In genomic region chr2:217366996-217367395, GRCh38 we compare ENCODE assay signal across 24 cellular contexts.
DNase-seq lines count a peak whose midpoint lies in the region; ATAC-seq, FAIRE-seq and TF ChIP-seq lines count a peak whose summit lies in the region.
"Had no signal": no experiment of that assay in that cellular context is flagged by ENCODE, and none has a peak within 500 bp of the region (broad histone marks: within the 10 kb centered on the region; RNA-seq: fewer than 3 reads in every experiment).

No MANE protein-coding gene starts in this region.

- H3K4me1 ChIP-seq in upper lobe of right lung (no peaks in the 10 kb centered on the region), gastrocnemius medialis (peaks cover 7 to 8% of the 10 kb centered on the region in 2 donors)

- no peaks in the 10 kb centered on the region for H3K9me3 ChIP-seq in upper lobe of right lung
- H3K9me3 ChIP-seq in gastrocnemius medialis = no peaks in the 10 kb centered on the region
- H3K9me3 ChIP-seq: adrenal gland, heart right ventricle, testis had no signal

- intact Hi-C loops in upper lobe of right lung (cut with DNase I) (no loop called here), gastrocnemius medialis (cut with DNase I; ENCODE audit: low total_unique reads) (no loop called here)

- in situ Hi-C loops in gastrocnemius medialis (cut with MboI; ENCODE audit: low sequenced_read_pairs in 4 of 4) = no loop called here

- H3K9me3 Mint-ChIP-seq in HFFc6 = no peaks in the 10 kb centered on the region
- H3K9me3 Mint-ChIP-seq: activated T-cell treated with anti-CD3 and anti-CD28 coated beads, Interleukin-2, amount 50 U/mL, for 4 hours; nephron had no signal

- no peak overlapping the region for H3K27ac Mint-ChIP-seq in HFFc6
- H3K27ac Mint-ChIP-seq: CD4-positive, alpha-beta memory T cell; nephron; stimulated activated memory B cell treated with anti-CD40 and anti-IgM and Interleukin-4, amounts not matched to agents 10 μg/mL and 1 μg/mL and 100 μg/mL, for 72 hours had no signal

- no peak for FAIRE-seq in RCC 7860 (lab: Jason Lieb, UNC)
- FAIRE-seq: endometrium had no signal

- no peaks in the 10 kb centered on the region for H3K27me3 ChIP-seq in upper lobe of right lung
- H3K27me3 ChIP-seq in gastrocnemius medialis = no peaks in the 10 kb centered on the region
- H3K27me3 ChIP-seq: adrenal gland, heart right ventricle, testis had no signal

- H3K36me3 Mint-ChIP-seq in HFFc6 (ENCODE audit: low read depth) = peaks cover 15% of the 10 kb centered on the region
- H3K36me3 Mint-ChIP-seq: CD4-positive, alpha-beta memory T cell; stimulated activated memory B cell treated with anti-CD40 and anti-IgM and Interleukin-4, amounts not matched to agents 10 μg/mL and 1 μg/mL and 100 μg/mL, for 72 hours had no signal

- TF ChIP-seq CTCF in HFFc6 (IDR thresholded peaks at IDR 0.05) (no peak), epithelial cell of esophagus (IDR thresholded peaks at IDR 0.05; ENCODE audit: insufficient read depth, low read depth, low read length, missing control alignments) (no peak), upper lobe of right lung (IDR thresholded peaks at IDR 0.05) (no peak), gastrocnemius medialis (IDR thresholded peaks at IDR 0.05 in 4 of 5, conservative IDR thresholded peaks at IDR 0.05 in 1 of 5) (no peak)

- H3K36me3 ChIP-seq in upper lobe of right lung (no peaks in the 10 kb centered on the region), gastrocnemius medialis (no peaks in the 10 kb centered on the region)
- H3K36me3 ChIP-seq: adrenal gland, cardiac muscle cell, heart right ventricle had no signal

- DNase-seq in HFFc6 (peak; percentile 32), RCC 7860 (ENCODE audit: low spot score) (peak; percentile 26), epithelial cell of esophagus (ENCODE audit: low read depth) (peak; percentile 73), renal cortical epithelial cell (ENCODE audit: low read depth) (peak; percentile 21), NCI-H2081 (lab: John Stamatoyannopoulos, UW) (no peak), upper lobe of right lung (no peak), gastrocnemius medialis (no peak)
- no peak for DNase-seq in stimulated activated naive CD8-positive, alpha-beta T cell treated with anti-CD3 and anti-CD28 coated beads, Interleukin-15, Interleukin-2, amounts not matched to agents 100 U/mL and 50 U/mL, for 24 hours
- DNase-seq: activated CD4-positive, CD25-positive, alpha-beta regulatory T cell treated with anti-CD3 and anti-CD28 coated beads, Interleukin-2, amount 50 U/mL, for 72 hours; activated naive CD4-positive, alpha-beta T cell; activated T-cell treated with anti-CD3 and anti-CD28 coated beads, Interleukin-2, amount 50 U/mL, for 4 hours; adrenal gland; CD4-positive, alpha-beta memory T cell; GDM1; heart right ventricle; left ventricle myocardium superior; NCI-H2081 treated with DMSO at 0.1 percent for 48 hours; Right ventricle myocardium superior; testis had no signal

- no peak overlapping the region for H3K27ac ChIP-seq in upper lobe of right lung
- no peak overlapping the region for H3K27ac ChIP-seq in gastrocnemius medialis
- H3K27ac ChIP-seq: adrenal gland, cardiac muscle cell, heart right ventricle, testis had no signal

- no peak for TF ChIP-seq POLR2A in gastrocnemius medialis (IDR thresholded peaks at IDR 0.05)

- no peak overlapping the region for H3K4me3 Mint-ChIP-seq in HFFc6
- H3K4me3 Mint-ChIP-seq: activated T-cell treated with anti-CD3 and anti-CD28 coated beads, Interleukin-2, amount 50 U/mL, for 4 hours; CD4-positive, alpha-beta memory T cell; nephron; stimulated activated memory B cell treated with anti-CD40 and anti-IgM and Interleukin-4, amounts not matched to agents 10 μg/mL and 1 μg/mL and 100 μg/mL, for 72 hours had no signal

- no peaks in the 10 kb centered on the region; the same call in 1 of the 2 replicates for H3K27me3 Mint-ChIP-seq in HFFc6 (ENCODE audit: insufficient read depth)
- H3K27me3 Mint-ChIP-seq: CD4-positive, alpha-beta memory T cell; stimulated activated memory B cell treated with anti-CD40 and anti-IgM and Interleukin-4, amounts not matched to agents 10 μg/mL and 1 μg/mL and 100 μg/mL, for 72 hours had no signal

- H3K4me3 ChIP-seq in epithelial cell of esophagus (ENCODE audit: low read length) (no peak overlapping the region), upper lobe of right lung (no peak overlapping the region), gastrocnemius medialis (no peak overlapping the region)
- H3K4me3 ChIP-seq: adrenal gland, cardiac muscle cell, heart right ventricle, testis had no signal

- H3K4me1 Mint-ChIP-seq in HFFc6 (ENCODE audit: low read depth) = peaks cover 24% of the 10 kb centered on the region
- H3K4me1 Mint-ChIP-seq: stimulated activated memory B cell treated with anti-CD40 and anti-IgM and Interleukin-4, amounts not matched to agents 10 μg/mL and 1 μg/mL and 100 μg/mL, for 72 hours had no signal

- ATAC-seq in upper lobe of right lung (no peak), gastrocnemius medialis (no peak)
- no peak for ATAC-seq in stimulated activated naive CD8-positive, alpha-beta T cell treated with anti-CD3 and anti-CD28 coated beads, Interleukin-15, Interleukin-2, amounts not matched to agents 100 U/mL and 50 U/mL, for 24 hours
- ATAC-seq: activated T-cell treated with anti-CD3 and anti-CD28 coated beads, Interleukin-2, amount 50 U/mL, for 4 hours; HCT116; heart right ventricle; left ventricle myocardium superior; stimulated activated memory B cell treated with anti-CD40 and anti-IgM and Interleukin-4, amounts not matched to agents 10 μg/mL and 1 μg/mL and 100 μg/mL, for 72 hours had no signal

Comparison
In these comparisons a context has a peak if more than half of its experiments do, and no peak if none do; other contexts are left out.
1. DNase-seq: peak in HFFc6 (single experiment), RCC 7860 (single experiment), epithelial cell of esophagus (single experiment) and renal cortical epithelial cell (single experiment); none in NCI-H2081 (0 of 2), upper lobe of right lung (single experiment), gastrocnemius medialis (0 of 2) and stimulated activated naive CD8-positive, alpha-beta T cell treated with anti-CD3 and anti-CD28 coated beads, Interleukin-15, Interleukin-2, amounts not matched to agents 100 U/mL and 50 U/mL, for 24 hours (single experiment).